ENCODE assay signal across 1 cellular context in the genomic region with DNA sequence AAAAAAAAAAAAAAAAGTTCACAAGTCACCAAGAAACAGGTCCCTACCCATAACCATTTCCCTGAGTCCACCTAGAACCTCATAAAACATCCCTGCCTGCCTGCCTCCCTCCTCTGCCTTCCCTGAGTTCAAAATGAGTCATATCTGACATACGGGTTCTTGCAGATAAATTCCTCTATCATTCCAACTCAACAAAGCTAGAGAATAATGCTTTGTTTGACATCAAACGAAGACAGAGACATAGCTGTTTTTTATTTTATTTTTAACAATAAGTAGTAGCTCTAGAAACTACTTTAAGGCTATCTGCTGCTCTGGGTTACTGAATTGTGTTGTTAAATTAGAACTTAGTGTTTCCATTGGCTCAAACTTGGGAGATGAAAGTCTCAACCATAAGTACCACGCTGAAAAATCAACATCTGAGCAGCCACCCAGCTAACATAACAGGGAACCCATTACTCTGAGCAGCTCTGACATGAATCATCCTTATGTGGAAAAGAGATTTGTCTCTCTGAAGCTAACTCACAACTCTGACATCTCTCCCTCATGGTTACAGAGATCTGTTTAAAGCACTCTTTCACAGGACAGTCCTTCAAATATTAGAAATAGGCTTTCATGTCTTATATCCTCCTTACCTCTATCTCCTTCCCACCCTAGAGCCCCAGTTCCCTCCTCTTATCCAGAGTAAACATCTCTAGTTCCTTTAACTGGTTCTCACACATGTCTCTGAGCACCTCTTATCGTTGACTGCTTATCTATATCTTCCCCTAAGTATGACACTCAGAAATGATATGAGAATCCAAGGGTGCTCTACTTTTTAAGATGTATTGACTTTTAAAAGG.
A peak's percentile ranks its signal among the peaks of the same experiment; 100 is the strongest.
TF ChIP-seq lines count a peak whose summit lies in the region.

No MANE protein-coding gene starts in this region.

TF ChIP-seq in K562, 482 proteins besides CTCF, POLR2A, EP300 and RAD21 (continued from another document and continues in another):
- TF ChIP-seq, protein P1, sequence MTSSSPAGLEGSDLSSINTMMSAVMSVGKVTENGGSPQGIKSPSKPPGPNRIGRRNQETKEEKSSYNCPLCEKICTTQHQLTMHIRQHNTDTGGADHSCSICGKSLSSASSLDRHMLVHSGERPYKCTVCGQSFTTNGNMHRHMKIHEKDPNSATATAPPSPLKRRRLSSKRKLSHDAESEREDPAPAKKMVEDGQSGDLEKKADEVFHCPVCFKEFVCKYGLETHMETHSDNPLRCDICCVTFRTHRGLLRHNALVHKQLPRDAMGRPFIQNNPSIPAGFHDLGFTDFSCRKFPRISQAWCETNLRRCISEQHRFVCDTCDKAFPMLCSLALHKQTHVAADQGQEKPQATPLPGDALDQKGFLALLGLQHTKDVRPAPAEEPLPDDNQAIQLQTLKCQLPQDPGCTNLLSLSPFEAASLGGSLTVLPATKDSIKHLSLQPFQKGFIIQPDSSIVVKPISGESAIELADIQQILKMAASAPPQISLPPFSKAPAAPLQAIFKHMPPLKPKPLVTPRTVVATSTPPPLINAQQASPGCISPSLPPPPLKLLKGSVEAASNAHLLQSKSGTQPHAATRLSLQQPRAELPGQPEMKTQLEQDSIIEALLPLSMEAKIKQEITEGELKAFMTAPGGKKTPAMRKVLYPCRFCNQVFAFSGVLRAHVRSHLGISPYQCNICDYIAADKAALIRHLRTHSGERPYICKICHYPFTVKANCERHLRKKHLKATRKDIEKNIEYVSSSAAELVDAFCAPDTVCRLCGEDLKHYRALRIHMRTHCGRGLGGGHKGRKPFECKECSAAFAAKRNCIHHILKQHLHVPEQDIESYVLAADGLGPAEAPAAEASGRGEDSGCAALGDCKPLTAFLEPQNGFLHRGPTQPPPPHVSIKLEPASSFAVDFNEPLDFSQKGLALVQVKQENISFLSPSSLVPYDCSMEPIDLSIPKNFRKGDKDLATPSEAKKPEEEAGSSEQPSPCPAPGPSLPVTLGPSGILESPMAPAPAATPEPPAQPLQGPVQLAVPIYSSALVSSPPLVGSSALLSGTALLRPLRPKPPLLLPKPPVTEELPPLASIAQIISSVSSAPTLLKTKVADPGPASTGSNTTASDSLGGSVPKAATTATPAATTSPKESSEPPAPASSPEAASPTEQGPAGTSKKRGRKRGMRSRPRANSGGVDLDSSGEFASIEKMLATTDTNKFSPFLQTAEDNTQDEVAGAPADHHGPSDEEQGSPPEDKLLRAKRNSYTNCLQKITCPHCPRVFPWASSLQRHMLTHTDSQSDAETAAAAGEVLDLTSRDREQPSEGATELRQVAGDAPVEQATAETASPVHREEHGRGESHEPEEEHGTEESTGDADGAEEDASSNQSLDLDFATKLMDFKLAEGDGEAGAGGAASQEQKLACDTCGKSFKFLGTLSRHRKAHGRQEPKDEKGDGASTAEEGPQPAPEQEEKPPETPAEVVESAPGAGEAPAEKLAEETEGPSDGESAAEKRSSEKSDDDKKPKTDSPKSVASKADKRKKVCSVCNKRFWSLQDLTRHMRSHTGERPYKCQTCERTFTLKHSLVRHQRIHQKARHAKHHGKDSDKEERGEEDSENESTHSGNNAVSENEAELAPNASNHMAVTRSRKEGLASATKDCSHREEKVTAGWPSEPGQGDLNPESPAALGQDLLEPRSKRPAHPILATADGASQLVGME (CRISPR knock-in tag; IDR thresholded peaks at IDR 0.05) = no peak
- TF ChIP-seq HNRNPL (IDR thresholded peaks at IDR 0.05; ENCODE audit: low read depth, low read length) = no peak
- TF ChIP-seq TSHZ1 (CRISPR knock-in tag; IDR thresholded peaks at IDR 0.05) = no peak
- TF ChIP-seq ELF2 (CRISPR knock-in tag; IDR thresholded peaks at IDR 0.05) = no peak
- TF ChIP-seq MTA1 (IDR thresholded peaks at IDR 0.05; ENCODE audit: borderline replicate concordance) = peak; percentile 72; the same call in 1 of the 2 replicates
- TF ChIP-seq, protein P2, sequence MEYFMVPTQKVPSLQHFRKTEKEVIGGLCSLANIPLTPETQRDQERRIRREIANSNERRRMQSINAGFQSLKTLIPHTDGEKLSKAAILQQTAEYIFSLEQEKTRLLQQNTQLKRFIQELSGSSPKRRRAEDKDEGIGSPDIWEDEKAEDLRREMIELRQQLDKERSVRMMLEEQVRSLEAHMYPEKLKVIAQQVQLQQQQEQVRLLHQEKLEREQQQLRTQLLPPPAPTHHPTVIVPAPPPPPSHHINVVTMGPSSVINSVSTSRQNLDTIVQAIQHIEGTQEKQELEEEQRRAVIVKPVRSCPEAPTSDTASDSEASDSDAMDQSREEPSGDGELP (CRISPR knock-in tag; IDR thresholded peaks at IDR 0.05; ENCODE audit: borderline replicate concordance) = no peak
- TF ChIP-seq, protein P3, sequence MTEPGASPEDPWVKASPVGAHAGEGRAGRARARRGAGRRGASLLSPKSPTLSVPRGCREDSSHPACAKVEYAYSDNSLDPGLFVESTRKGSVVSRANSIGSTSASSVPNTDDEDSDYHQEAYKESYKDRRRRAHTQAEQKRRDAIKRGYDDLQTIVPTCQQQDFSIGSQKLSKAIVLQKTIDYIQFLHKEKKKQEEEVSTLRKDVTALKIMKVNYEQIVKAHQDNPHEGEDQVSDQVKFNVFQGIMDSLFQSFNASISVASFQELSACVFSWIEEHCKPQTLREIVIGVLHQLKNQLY (CRISPR knock-in tag; conservative IDR thresholded peaks at IDR 0.05) = no peak
- TF ChIP-seq MGA (IDR thresholded peaks at IDR 0.05) = no peak
- TF ChIP-seq CHCHD3 (CRISPR knock-in tag; IDR thresholded peaks at IDR 0.05) = no peak
- peak; percentile 72; the same call in 1 of the 2 replicates for TF ChIP-seq STAT5A (IDR thresholded peaks at IDR 0.05; ENCODE audit: borderline replicate concordance, low read length)
- no peak for TF ChIP-seq CUX1 (CRISPR knock-in tag; IDR thresholded peaks at IDR 0.05)
